Comparison of ENCODE assay signal across 8 cellular contexts in genomic region chr11:120211522-120212258, GRCh38.
A peak's percentile ranks its signal among the peaks of the same experiment; 100 is the strongest.
DNase-seq lines count a peak whose midpoint lies in the region; ATAC-seq and TF ChIP-seq lines count a peak whose summit lies in the region.

No MANE protein-coding gene starts in this region.

- H3K9me2 ChIP-seq in DOHH2 (replicated peaks; ENCODE audit: control insufficient read depth, low read length), result no peaks in the 10 kb centered on the region

- H3K27me3 ChIP-seq in DOHH2 (ENCODE audit: control insufficient read depth, low read length) (peaks cover 38% of the 10 kb centered on the region), muscle layer of duodenum (ENCODE audit: low read depth, low read length) (no peaks in the 10 kb centered on the region)

- H3K36me3 ChIP-seq in DOHH2 (ENCODE audit: control insufficient read depth, low read length) (no peaks in the 10 kb centered on the region), muscle layer of duodenum (ENCODE audit: control insufficient read depth in 1 of 2, insufficient read depth in 2 of 2, low read length in 2 of 2) (no peaks in the 10 kb centered on the region)

- H3K9me3 ChIP-seq in DOHH2 (ENCODE audit: control insufficient read depth, insufficient read depth, low read length) (no peaks in the 10 kb centered on the region), muscle layer of duodenum (ENCODE audit: control insufficient read depth in 1 of 2, low read length in 2 of 2) (no peaks in the 10 kb centered on the region)

- H3K27ac ChIP-seq in DOHH2 (ENCODE audit: low read depth, low read length), result no peak overlapping the region
- peak overlapping the region; percentile 64 for H3K27ac ChIP-seq in caudate nucleus (ENCODE audit: low read depth, low read length)
- H3K27ac ChIP-seq in muscle layer of duodenum (ENCODE audit: low read length), result peak overlapping the region; percentile 89

- no peaks in the 10 kb centered on the region for H3K79me2 ChIP-seq in DOHH2 (ENCODE audit: control insufficient read depth, low read length)

- DNase-seq in KG1 (lab: John Stamatoyannopoulos, UW) (peak; percentile 37), caudate nucleus (lab: John Stamatoyannopoulos, UW) (no peak), cortex of kidney (lab: John Stamatoyannopoulos, UW) (no peak), superior temporal gyrus (ENCODE audit: extremely low spot score) (no peak)

- no peaks in the 10 kb centered on the region for H3F3A ChIP-seq in DOHH2 (ENCODE audit: control insufficient read depth, insufficient read depth)

- no peaks in the 10 kb centered on the region for H4K20me1 ChIP-seq in DOHH2 (ENCODE audit: control insufficient read depth, insufficient read depth, low read depth, low read length)

- ATAC-seq in GM18873 (IDR thresholded peaks at IDR 0.05; ENCODE audit: low FRiP score, unreplicated experiment), result no peak
- no peak for ATAC-seq in HG03108 (IDR thresholded peaks at IDR 0.05; ENCODE audit: unreplicated experiment)

- H3K4me2 ChIP-seq in DOHH2 (ENCODE audit: low read length), result peak overlapping the region; percentile 82

- no peak for TF ChIP-seq CTCF in DOHH2 (IDR thresholded peaks at IDR 0.05; ENCODE audit: low read depth, low read length, poor library complexity, severe bottlenecking)

- H3K4me1 ChIP-seq in DOHH2 (ENCODE audit: control insufficient read depth, low read length) (peaks cover 12% of the 10 kb centered on the region), muscle layer of duodenum (ENCODE audit: control insufficient read depth in 1 of 2, insufficient read depth in 2 of 2, low read length in 2 of 2) (peaks cover 12 to 42% of the 10 kb centered on the region in 2 donors)

- peak overlapping the region; percentile 69 for H3K4me3 ChIP-seq in DOHH2 (ENCODE audit: low read length)
- H3K4me3 ChIP-seq in muscle layer of duodenum (ENCODE audit: low read depth in 1 of 2, low read length in 2 of 2), result peak overlapping the region; percentile 74 to 85
